In the genomic region with DNA sequence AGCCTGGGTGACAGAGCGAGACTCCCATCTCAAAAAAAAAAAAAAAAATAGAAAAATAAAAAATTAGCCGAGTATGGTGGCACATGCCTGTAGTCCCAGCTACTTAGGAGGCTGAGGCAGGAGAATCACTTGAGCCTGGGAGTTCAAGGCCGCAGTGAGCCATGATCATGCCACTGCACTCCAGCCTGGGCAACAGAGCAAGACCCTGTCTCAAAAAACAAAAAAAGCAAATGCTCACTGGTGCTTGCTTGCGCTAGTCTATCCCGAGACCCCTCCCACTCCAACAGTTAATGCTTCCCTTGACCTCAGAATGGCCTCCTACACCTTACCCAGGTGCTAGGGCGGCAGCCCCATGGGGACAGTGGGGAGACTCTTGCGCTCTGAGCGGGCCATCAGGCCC, we compare ENCODE assay signal across 1 cellular context.
TF ChIP-seq lines count a peak whose summit lies in the region.

No MANE protein-coding gene starts in this region.

TF ChIP-seq in HepG2, 621 proteins besides CTCF, POLR2A, EP300 and RAD21:
- 0 out of 2 replicates have a peak, but pooled peaks have one; percentile 69 for TF ChIP-seq ZNF121 (CRISPR knock-in tag; IDR thresholded peaks at IDR 0.05)
